Comparison of ENCODE assay signal across 24 cellular contexts in the genomic region with DNA sequence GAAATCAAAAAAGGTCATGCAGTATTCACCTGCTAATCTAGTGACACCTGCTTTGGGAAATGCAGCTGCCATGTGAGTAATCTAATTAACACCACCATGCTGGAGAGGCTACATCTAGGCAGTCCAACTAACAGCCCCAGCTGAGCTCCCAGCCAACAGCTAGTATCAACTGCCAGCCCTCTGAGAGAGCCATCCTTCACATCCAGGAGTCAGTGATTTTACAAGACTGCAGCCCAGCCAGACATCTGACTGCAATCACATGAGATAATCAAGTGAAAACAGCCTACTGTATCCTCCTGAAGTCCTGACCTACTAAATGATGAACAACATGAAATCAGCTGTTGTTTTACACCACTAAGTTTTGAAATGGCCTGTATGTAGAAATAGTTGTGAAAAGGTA.
A peak's percentile ranks its signal among the peaks of the same experiment; 100 is the strongest.
DNase-seq lines count a peak whose midpoint lies in the region; ATAC-seq lines count a peak whose summit lies in the region.
"Had no signal": no experiment of that assay in that cellular context is flagged by ENCODE, and none has a peak within 500 bp of the region (broad histone marks: within the 10 kb centered on the region; RNA-seq: fewer than 3 reads in every experiment).

No MANE protein-coding gene starts in this region.

- no peak for ATAC-seq in GM21786 (IDR thresholded peaks at IDR 0.05; ENCODE audit: unreplicated experiment)
- ATAC-seq: left ventricle myocardium superior, PC-3 had no signal

- DNase-seq in DMS53 (lab: John Stamatoyannopoulos, UW): peak; percentile 55
- no peak for DNase-seq in DMS53 treated with DMSO at 0.1 percent for 48 hours (lab: John Stamatoyannopoulos, UW; ENCODE audit: unreplicated experiment)
- DNase-seq in NCI-H1105 (lab: John Stamatoyannopoulos, UW): peak; percentile 47
- peak; percentile 15 for DNase-seq in NCI-H510A (lab: John Stamatoyannopoulos, UW)
- peak; percentile 0 for DNase-seq in amniotic epithelial cell (ENCODE audit: low read depth)
- DNase-seq in NCI-H226: no peak
- DNase-seq in GDM1 (lab: John Stamatoyannopoulos, UW): no peak
- DNase-seq: activated CD4-positive, alpha-beta T cell treated with anti-CD3 and anti-CD28 coated beads for 48 hours; activated naive CD4-positive, alpha-beta T cell; activated T-cell treated with anti-CD3 and anti-CD28 coated beads, Interleukin-2, amount 50 U/mL, for 24 hours; CD4-positive, CD25-positive, alpha-beta regulatory T cell; esophagus squamous epithelium; foreskin melanocyte; GM23248; hypothalamus; KBM-7; left ventricle myocardium superior; NK-92 treated with Interleukin-12 subunit alpha and Interleukin-12 subunit beta, amount 100 ng/mL, for 24 hours; PC-3; Right ventricle myocardium superior; SW 1271; T1000; WERI-Rb-1 had no signal

Comparison
In these comparisons a context has a peak if more than half of its experiments do, and no peak if none do; other contexts are left out.
1. DNase-seq: peak in DMS53 (single experiment), NCI-H1105 (single experiment), NCI-H510A (single experiment) and amniotic epithelial cell (single experiment); none in DMS53 treated with DMSO at 0.1 percent for 48 hours (single experiment), NCI-H226 (single experiment) and GDM1 (single experiment).